Comparison of ENCODE assay signal across 20 cellular contexts in genomic region chr11:24134879-24135588, GRCh38.
"Had no signal": no experiment of that assay in that cellular context is flagged by ENCODE, and none has a peak within 500 bp of the region (broad histone marks: within the 10 kb centered on the region; RNA-seq: fewer than 3 reads in every experiment).

No MANE protein-coding gene starts in this region.

- H3K27ac ChIP-seq: ascending aorta, colonic mucosa, epithelial cell of prostate, hepatocyte, neutrophil, ovary, prostate gland, right atrium auricular region, upper lobe of left lung had no signal

- H3K79me2 ChIP-seq: hepatocyte had no signal

- DNase-seq: activated B cell treated with CpG ODN at 0.5 μM for 24 hours; activated CD4-positive, alpha-beta memory T cell treated with anti-CD3 and anti-CD28 coated beads for 36 hours; activated CD4-positive, alpha-beta T cell treated with anti-CD3 and anti-CD28 coated beads for 36 hours; activated gamma-delta T cell; colonic mucosa; foreskin melanocyte; glutamatergic neuron; left ventricle myocardium superior; ovary; stimulated activated CD4-positive, alpha-beta T cell treated with anti-CD3 and anti-CD28 coated beads, Interleukin-12 subunit alpha, Interleukin-12 subunit beta, amount 100 ng/mL, for 4 hours; stimulated activated CD4-positive, alpha-beta T cell treated with anti-CD3 and anti-CD28 coated beads, Interleukin-4, amount 100 ng/mL, for 4 hours; stimulated activated naive CD8-positive, alpha-beta T cell treated with anti-CD3 and anti-CD28 coated beads, Interleukin-15, Interleukin-2, amounts not matched to agents 100 U/mL and 50 U/mL, for 24 hours; T-helper 9 cell; upper lobe of left lung had no signal

- H2AFZ ChIP-seq: hepatocyte had no signal

- ATAC-seq: activated CD4-positive, alpha-beta T cell treated with anti-CD3 and anti-CD28 coated beads for 36 hours; left ventricle myocardium superior; stimulated activated naive CD8-positive, alpha-beta T cell treated with anti-CD3 and anti-CD28 coated beads, Interleukin-15, Interleukin-2, amounts not matched to agents 100 U/mL and 50 U/mL, for 24 hours had no signal

- H3K4me1 ChIP-seq: ascending aorta, colonic mucosa, prostate gland, right atrium auricular region, upper lobe of left lung had no signal

- H3K4me3 ChIP-seq: ascending aorta, colonic mucosa, hepatocyte, ovary, prostate gland, right atrium auricular region, upper lobe of left lung had no signal

- H3K4me2 ChIP-seq: hepatocyte had no signal

- H3K27me3 ChIP-seq: ascending aorta, colonic mucosa, hepatocyte, neutrophil, ovary, right atrium auricular region, upper lobe of left lung had no signal

- H3K9me3 ChIP-seq: ascending aorta, colonic mucosa, neutrophil, ovary, prostate gland, right atrium auricular region, upper lobe of left lung had no signal

- H3K36me3 ChIP-seq: ascending aorta, colonic mucosa, neutrophil, ovary, prostate gland, right atrium auricular region, upper lobe of left lung had no signal
